16 cellular contexts compared by ENCODE assay signal in genomic region chr3:15342252-15342651, GRCh38.
"Had no signal": no experiment of that assay in that cellular context is flagged by ENCODE, and none has a peak within 500 bp of the region (broad histone marks: within the 10 kb centered on the region; RNA-seq: fewer than 3 reads in every experiment).

No MANE protein-coding gene starts in this region.

- H3K9me3 Mint-ChIP-seq: activated T-cell treated with anti-CD3 and anti-CD28 coated beads, Interleukin-2, amount 50 U/mL, for 72 hours had no signal

- DNase-seq: activated CD4-positive, alpha-beta T cell treated with anti-CD3 and anti-CD28 coated beads, Interleukin-2, amount 10 ng/mL, durations not matched to agents 24 days and 14 days; activated CD4-positive, CD25-positive, alpha-beta regulatory T cell; activated CD8-positive, alpha-beta memory T cell treated with anti-CD3 and anti-CD28 coated beads, Interleukin-2, amount 50 U/mL, for 48 hours; activated gamma-delta T cell; activated T-cell treated with anti-CD3 and anti-CD28 coated beads, Interleukin-2, amount 50 U/mL, for 72 hours; islet precursor cell; nucleus accumbens; posterior cingulate gyrus; stimulated activated CD4-positive, alpha-beta T cell treated with anti-CD3 and anti-CD28 coated beads, Interleukin-2, amount 100 ng/mL, for 48 hours; stimulated activated naive CD4-positive, alpha-beta T cell; transverse colon had no signal

- H3K4me3 ChIP-seq: cardiac muscle cell, esophagus muscularis mucosa, hepatocyte, right atrium auricular region, transverse colon had no signal

- H3K4me3 Mint-ChIP-seq: activated CD4-positive, alpha-beta T cell treated with anti-CD3 and anti-CD28 coated beads, Interleukin-2, amount 10 ng/mL, durations not matched to agents 24 days and 14 days; activated T-cell treated with anti-CD3 and anti-CD28 coated beads, Interleukin-2, amount 50 U/mL, for 72 hours had no signal

- H3K9me3 ChIP-seq: right atrium auricular region, transverse colon had no signal

- H3K27me3 ChIP-seq: cardiac muscle cell, esophagus muscularis mucosa, hepatocyte, right atrium auricular region, transverse colon had no signal

- H3K4me2 ChIP-seq: hepatocyte had no signal

- H3K27ac Mint-ChIP-seq: activated CD4-positive, alpha-beta T cell treated with anti-CD3 and anti-CD28 coated beads, Interleukin-2, amount 10 ng/mL, durations not matched to agents 24 days and 14 days; activated naive CD4-positive, alpha-beta T cell treated with anti-CD3 and anti-CD28 coated beads, Interleukin-2, amount 50 U/mL, for 72 hours; activated T-cell treated with anti-CD3 and anti-CD28 coated beads, Interleukin-2, amount 50 U/mL, for 72 hours had no signal

- H3K79me2 ChIP-seq: hepatocyte had no signal

- H3K27ac ChIP-seq: cardiac muscle cell, esophagus muscularis mucosa, hepatocyte, right atrium auricular region, transverse colon had no signal

- H2AFZ ChIP-seq: hepatocyte had no signal

- H3K36me3 ChIP-seq: cardiac muscle cell, esophagus muscularis mucosa, right atrium auricular region, transverse colon had no signal
